In the genomic region with DNA sequence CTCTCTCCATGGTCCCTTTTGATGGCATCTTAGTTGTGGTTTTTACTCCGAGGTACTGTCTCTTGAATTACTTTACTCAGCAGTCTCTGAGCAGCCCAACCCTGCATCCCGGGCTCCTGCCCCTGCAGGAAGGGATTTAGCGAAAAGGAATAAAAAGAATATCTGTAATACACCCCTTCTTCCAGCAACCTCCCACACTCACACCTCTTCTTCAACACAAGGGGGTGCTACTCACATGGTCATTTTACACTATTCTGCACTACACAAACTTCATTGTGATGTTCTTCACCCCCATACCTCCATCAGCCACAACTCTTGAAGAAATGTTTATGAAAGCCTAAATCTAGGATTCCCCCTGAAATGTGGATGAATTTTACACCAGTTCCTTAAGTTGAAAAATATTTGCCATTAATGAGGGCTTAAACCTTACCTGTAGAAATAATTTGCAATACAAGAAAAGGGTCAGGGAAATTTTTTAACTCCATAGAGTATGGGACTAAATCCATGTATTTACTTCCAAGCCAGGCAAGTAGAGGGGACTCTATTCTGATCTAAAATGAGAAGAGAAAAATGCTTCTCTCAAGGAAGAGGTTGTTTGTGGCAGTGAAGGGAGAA, we compare ENCODE assay signal across 8 cellular contexts. TPM values are rescaled to one million over a fixed set of nuclear protein-coding genes. Genes with fewer than 3 reads are reported as not detected.
DNase-seq lines count a peak whose midpoint lies in the region; ATAC-seq, FAIRE-seq and TF ChIP-seq lines count a peak whose summit lies in the region.

No MANE protein-coding gene starts in this region.

- 17 to 43% (median 26%) methylated on average over 3 of the region's 3 CpGs for WGBS in spleen, 5 donors

- H3K36me3 ChIP-seq in NT2/D1 (ENCODE audit: insufficient read depth, insufficient read length, low read length) (no peaks in the 10 kb centered on the region), astrocyte (ENCODE audit: insufficient read depth, low read length) (no peaks in the 10 kb centered on the region), spleen (no peaks in the 10 kb centered on the region)

- peak; percentile 85 for TF ChIP-seq CTCF in astrocyte (IDR thresholded peaks at IDR 0.05; ENCODE audit: insufficient read depth, low read depth, low read length)
- TF ChIP-seq CTCF in spleen (IDR thresholded peaks at IDR 0.05 in 8 of 11, conservative IDR thresholded peaks at IDR 0.05 in 3 of 11): peak; percentile 63 to 83 (median 79)

- H3K27ac Mint-ChIP-seq in astrocyte (ENCODE audit: unreplicated experiment): no peak overlapping the region

- no peaks in the 10 kb centered on the region for H3K4me1 ChIP-seq in NT2/D1 (ENCODE audit: insufficient read depth, insufficient read length)
- H3K4me1 ChIP-seq in astrocyte (ENCODE audit: insufficient read depth, low read length): no peaks in the 10 kb centered on the region
- no peaks in the 10 kb centered on the region for H3K4me1 ChIP-seq in spleen

- H2AFZ ChIP-seq in astrocyte (ENCODE audit: low read depth, low read length): no peak overlapping the region

- H3K27me3 ChIP-seq in NT2/D1 (ENCODE audit: insufficient read depth, insufficient read length) (no peaks in the 10 kb centered on the region), astrocyte (ENCODE audit: insufficient read depth, low read length) (peaks cover 5% of the 10 kb centered on the region), spleen (replicated peaks in 1 of 7) (peaks cover 0 to 6% (median 0%) of the 10 kb centered on the region in 7 donors)

- DNase-seq in NCI-H2107 treated with DMSO at 0.1 percent for 48 hours (lab: John Stamatoyannopoulos, UW; ENCODE audit: unreplicated experiment) (peak; percentile 73), NCI-H2107 (lab: John Stamatoyannopoulos, UW) (no peak), HS-5 (ENCODE audit: low read depth) (peak; percentile 41), NT2/D1 (ENCODE audit: low read depth, low spot score) (peak; percentile 28), astrocyte (ENCODE audit: low read depth) (peak; percentile 60), hippocampal formation (lab: John Stamatoyannopoulos, UW) (peak; percentile 8 to 44), spleen (no peak)

- H3K4me3 Mint-ChIP-seq in astrocyte (ENCODE audit: unreplicated experiment): no peak overlapping the region

- H3K79me2 ChIP-seq in astrocyte (ENCODE audit: insufficient read depth, low read length): no peaks in the 10 kb centered on the region

- H3K27ac ChIP-seq in astrocyte (ENCODE audit: low read depth, low read length) (no peak overlapping the region), spleen (no peak overlapping the region)

- H4K20me1 ChIP-seq in astrocyte (ENCODE audit: insufficient read depth, low read length): no peaks in the 10 kb centered on the region

- peaks cover 18% of the 10 kb centered on the region for H3K4me1 Mint-ChIP-seq in astrocyte (ENCODE audit: low read depth, unreplicated experiment)

- ATAC-seq in GM21367 (IDR thresholded peaks at IDR 0.05; ENCODE audit: unreplicated experiment): peak; percentile 75

- H3K27me3 Mint-ChIP-seq in astrocyte (ENCODE audit: low read depth, unreplicated experiment): no peaks in the 10 kb centered on the region

- H3K9me3 Mint-ChIP-seq in astrocyte (ENCODE audit: unreplicated experiment): no peaks in the 10 kb centered on the region

- no peaks in the 10 kb centered on the region for H3K9me3 ChIP-seq in NT2/D1 (ENCODE audit: insufficient read depth, low read length)
- no peaks in the 10 kb centered on the region for H3K9me3 ChIP-seq in astrocyte (ENCODE audit: insufficient read depth, low read depth, low read length)
- no peaks in the 10 kb centered on the region for H3K9me3 ChIP-seq in spleen

- TF ChIP-seq POLR2A in spleen (IDR thresholded peaks at IDR 0.05): no peak

- no peak overlapping the region for H3K9ac ChIP-seq in NT2/D1 (ENCODE audit: insufficient read length, low read depth)
- H3K9ac ChIP-seq in astrocyte (ENCODE audit: low read length): no peak overlapping the region

- FAIRE-seq in astrocyte (lab: Jason Lieb, UNC): peak; percentile 69

- H3K36me3 Mint-ChIP-seq in astrocyte (ENCODE audit: low read depth, unreplicated experiment): no peaks in the 10 kb centered on the region

- no peak overlapping the region for H3K4me2 ChIP-seq in astrocyte (ENCODE audit: low read length)

- intact Hi-C loops in spleen (cut with DNase I; ENCODE audit: low total_unique reads): loop anchor here (5.0 kb wide), 2 partner anchors 213 to 313 kb away; no protein-coding TSS in a partner anchor

- no peak overlapping the region for H3K4me3 ChIP-seq in NT2/D1 (ENCODE audit: insufficient read length, low read depth)
- H3K4me3 ChIP-seq in astrocyte (ENCODE audit: insufficient read depth, low read depth, low read length): no peak overlapping the region
- H3K4me3 ChIP-seq in spleen: no peak overlapping the region

RNA-seq across cellular contexts. Expression of a gene that starts 26.0 kb away (rescaled TPM):
- total RNA-seq in astrocyte (not detected in 2 replicates), spleen (not detected)
- polyA plus RNA-seq in spleen: under 1 TPM in 1 of 3 donors, not detected in 2; 0.03 TPM

RNA-seq across cellular contexts. Expression of a gene that starts 58.8 kb away (rescaled TPM):
- total RNA-seq in astrocyte (36.4 and 37.4 TPM in 2 replicates), spleen (100 to 1,000 TPM in 1 of 7 donors, 10 to 100 TPM in 6; 57.6 to 120 (median 66.7) TPM)
- 10 to 100 TPM; 26.3 to 38.7 (median 29.4) TPM for polyA plus RNA-seq in spleen

Comparison
In these comparisons a context has a peak if more than half of its experiments do, and no peak if none do; other contexts are left out.
1. DNase-seq: peak in NCI-H2107 treated with DMSO at 0.1 percent for 48 hours (single experiment), HS-5 (single experiment), NT2/D1 (single experiment), astrocyte (single experiment) and hippocampal formation (2 of 2); none in NCI-H2107 (single experiment) and spleen (single experiment).